ENCODE assay signal across 8 cellular contexts in the genomic region with DNA sequence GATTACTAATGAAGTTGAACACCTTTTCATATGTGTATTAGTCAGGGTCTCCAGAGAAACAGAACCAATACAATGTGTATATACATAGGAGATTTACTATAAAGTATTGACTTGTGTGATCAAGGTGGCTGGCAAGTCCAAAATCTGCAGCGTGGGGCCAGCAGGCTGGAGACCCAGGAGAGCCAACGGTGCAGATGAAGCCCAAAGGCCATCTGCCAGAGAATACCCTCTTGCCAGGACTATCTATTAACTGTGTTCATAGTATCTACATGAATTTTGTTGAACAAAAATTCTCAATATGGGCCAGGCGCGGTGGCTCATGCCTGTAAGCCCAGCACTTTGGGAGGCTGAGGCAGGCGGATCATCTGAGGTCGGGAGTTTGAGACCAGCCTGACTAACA. TPM values are rescaled to one million over a fixed set of nuclear protein-coding genes. Genes with fewer than 3 reads are reported as not detected.
"Had no signal": no experiment of that assay in that cellular context is flagged by ENCODE, and none has a peak within 500 bp of the region (broad histone marks: within the 10 kb centered on the region; RNA-seq: fewer than 3 reads in every experiment).

No MANE protein-coding gene starts in this region.

RNA-seq across cellular contexts. Expression of a gene that starts 16.4 kb away (rescaled TPM):
- total RNA-seq: naive thymus-derived CD8-positive, alpha-beta T cell; natural killer cell; natural killer cell treated with Interleukin-12 subunit alpha and Interleukin-12 subunit beta and Interleukin-15 and Interleukin-18, amount 100 ng/mL, for 72 hours; osteoblast; osteocyte; right atrium auricular region; sciatic nerve; skeletal muscle tissue had no signal
